Comparison of ENCODE assay signal across 11 cellular contexts in the genomic region with DNA sequence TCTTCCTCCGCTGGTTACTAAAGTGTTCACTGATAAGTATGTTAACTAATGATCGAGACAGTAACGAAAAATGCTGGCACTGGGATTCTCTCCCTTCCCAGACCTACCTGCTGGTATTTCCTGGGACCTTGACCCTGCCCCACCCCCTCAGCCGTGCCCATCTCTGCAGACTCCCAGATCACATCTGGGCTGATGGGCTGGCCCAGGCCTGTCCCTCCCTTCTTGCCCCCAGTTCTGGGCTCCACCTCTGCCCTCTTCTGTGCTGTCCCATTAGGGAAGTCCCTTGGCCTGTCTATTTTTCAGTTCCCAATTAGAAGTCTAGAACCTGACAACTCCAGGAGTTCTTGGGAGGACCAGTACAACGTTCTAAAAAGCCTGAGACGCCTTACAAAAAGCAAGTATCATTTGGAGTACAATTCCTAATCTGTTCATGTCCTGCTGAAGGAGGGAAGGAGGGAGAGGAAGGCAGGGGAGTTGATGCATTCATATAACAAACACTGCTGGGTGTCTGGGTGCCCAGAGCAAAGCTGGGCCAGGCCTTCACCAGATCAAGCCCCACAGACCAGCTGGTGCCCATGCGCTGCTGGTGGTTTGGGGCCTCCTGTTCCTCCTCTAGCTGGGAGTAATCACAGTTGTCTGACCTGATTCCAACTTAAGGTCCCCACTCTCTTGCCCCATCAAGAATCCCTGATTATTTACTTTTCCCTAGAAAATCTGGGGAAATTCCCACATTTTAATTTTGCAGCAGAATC. TPM values are rescaled to one million over a fixed set of nuclear protein-coding genes. Genes with fewer than 3 reads are reported as not detected.
DNase-seq lines count a peak whose midpoint lies in the region; ATAC-seq lines count a peak whose summit lies in the region.
"Had no signal": no experiment of that assay in that cellular context is flagged by ENCODE, and none has a peak within 500 bp of the region (broad histone marks: within the 10 kb centered on the region; RNA-seq: fewer than 3 reads in every experiment).

No MANE protein-coding gene starts in this region.

- ATAC-seq in stimulated activated naive CD8-positive, alpha-beta T cell treated with anti-CD3 and anti-CD28 coated beads, Interleukin-15, amount 100 ng/mL, for 72 hours, result no peak
- ATAC-seq in activated T-helper 17 cell treated with anti-CD3 and anti-CD28 coated beads, Interleukin-2, amount 50 U/mL, for 72 hours (replicated peaks), result no peak
- ATAC-seq in GM19463 (IDR thresholded peaks at IDR 0.05; ENCODE audit: unreplicated experiment), result no peak

- H3K9me3 Mint-ChIP-seq in stimulated activated naive CD8-positive, alpha-beta T cell treated with anti-CD3 and anti-CD28 coated beads, Interleukin-15, Interleukin-2, amounts not matched to agents 100 ng/mL and 50 ng/mL, for 24 hours, result no peaks in the 10 kb centered on the region
- H3K9me3 Mint-ChIP-seq in stimulated activated naive CD8-positive, alpha-beta T cell treated with anti-CD3 and anti-CD28 coated beads, Interleukin-15, amount 100 ng/mL, for 72 hours, result no peaks in the 10 kb centered on the region
- H3K9me3 Mint-ChIP-seq in activated T-helper 17 cell treated with anti-CD3 and anti-CD28 coated beads, Interleukin-2, amount 50 U/mL, for 72 hours, result no peaks in the 10 kb centered on the region
- H3K9me3 Mint-ChIP-seq: GM23338 had no signal

- H3K4me3 Mint-ChIP-seq in stimulated activated naive CD8-positive, alpha-beta T cell treated with anti-CD3 and anti-CD28 coated beads, Interleukin-15, Interleukin-2, amounts not matched to agents 100 ng/mL and 50 ng/mL, for 24 hours, result no peak overlapping the region
- H3K4me3 Mint-ChIP-seq in stimulated activated naive CD8-positive, alpha-beta T cell treated with anti-CD3 and anti-CD28 coated beads, Interleukin-15, amount 100 ng/mL, for 72 hours, result peak overlapping the region in 1 of 2 donors; percentile 10
- H3K4me3 Mint-ChIP-seq in activated T-helper 17 cell treated with anti-CD3 and anti-CD28 coated beads, Interleukin-2, amount 50 U/mL, for 72 hours, result peak overlapping the region; percentile 15
- H3K4me3 Mint-ChIP-seq: GM23338 had no signal

- H3K4me1 Mint-ChIP-seq in stimulated activated naive CD8-positive, alpha-beta T cell treated with anti-CD3 and anti-CD28 coated beads, Interleukin-15, Interleukin-2, amounts not matched to agents 100 ng/mL and 50 ng/mL, for 24 hours (ENCODE audit: low read depth), result peaks cover 20% of the 10 kb centered on the region
- peaks cover 25% of the 10 kb centered on the region for H3K4me1 Mint-ChIP-seq in stimulated activated naive CD8-positive, alpha-beta T cell treated with anti-CD3 and anti-CD28 coated beads, Interleukin-15, amount 100 ng/mL, for 72 hours
- peaks cover 17% of the 10 kb centered on the region for H3K4me1 Mint-ChIP-seq in activated T-helper 17 cell treated with anti-CD3 and anti-CD28 coated beads, Interleukin-2, amount 50 U/mL, for 72 hours

- intact Hi-C loops in posterior cingulate gyrus (cut with DNase I), result no loop called here

- no peaks in the 10 kb centered on the region for H3K36me3 Mint-ChIP-seq in stimulated activated naive CD8-positive, alpha-beta T cell treated with anti-CD3 and anti-CD28 coated beads, Interleukin-15, Interleukin-2, amounts not matched to agents 100 ng/mL and 50 ng/mL, for 24 hours (ENCODE audit: low read depth)
- no peaks in the 10 kb centered on the region for H3K36me3 Mint-ChIP-seq in activated T-helper 17 cell treated with anti-CD3 and anti-CD28 coated beads, Interleukin-2, amount 50 U/mL, for 72 hours (ENCODE audit: low read depth)

- H3K27ac Mint-ChIP-seq in stimulated activated naive CD8-positive, alpha-beta T cell treated with anti-CD3 and anti-CD28 coated beads, Interleukin-15, Interleukin-2, amounts not matched to agents 100 ng/mL and 50 ng/mL, for 24 hours, result peak overlapping the region; percentile 29
- peak overlapping the region in 1 of 2 donors; percentile 71 for H3K27ac Mint-ChIP-seq in stimulated activated naive CD8-positive, alpha-beta T cell treated with anti-CD3 and anti-CD28 coated beads, Interleukin-15, amount 100 ng/mL, for 72 hours
- H3K27ac Mint-ChIP-seq in activated T-helper 17 cell treated with anti-CD3 and anti-CD28 coated beads, Interleukin-2, amount 50 U/mL, for 72 hours, result peak overlapping the region; percentile 63
- H3K27ac Mint-ChIP-seq: GM23338 had no signal

- DNase-seq in stimulated activated naive CD8-positive, alpha-beta T cell treated with anti-CD3 and anti-CD28 coated beads, Interleukin-15, amount 100 ng/mL, for 72 hours, result no peak
- peak; percentile 46 for DNase-seq in myocyte (ENCODE audit: low read depth)
- no peak for DNase-seq in NCI-H2081 treated with DMSO at 0.1 percent for 48 hours (lab: John Stamatoyannopoulos, UW)
- no peak for DNase-seq in COLO668 (lab: John Stamatoyannopoulos, UW; ENCODE audit: unreplicated experiment)
- DNase-seq in posterior cingulate gyrus, result no peak
- DNase-seq: COR-L47; effector memory CD4-positive, alpha-beta T cell had no signal

- no peaks in the 10 kb centered on the region for H3K27me3 Mint-ChIP-seq in stimulated activated naive CD8-positive, alpha-beta T cell treated with anti-CD3 and anti-CD28 coated beads, Interleukin-15, Interleukin-2, amounts not matched to agents 100 ng/mL and 50 ng/mL, for 24 hours
- H3K27me3 Mint-ChIP-seq in stimulated activated naive CD8-positive, alpha-beta T cell treated with anti-CD3 and anti-CD28 coated beads, Interleukin-15, amount 100 ng/mL, for 72 hours, result peaks cover under 1% of the 10 kb centered on the region
- H3K27me3 Mint-ChIP-seq in activated T-helper 17 cell treated with anti-CD3 and anti-CD28 coated beads, Interleukin-2, amount 50 U/mL, for 72 hours, result no peaks in the 10 kb centered on the region

RNA-seq across cellular contexts. Expression of gene NEURL1B, which starts 47.1 kb away (rescaled TPM):
- total RNA-seq in activated T-helper 17 cell treated with anti-CD3 and anti-CD28 coated beads, Interleukin-2, amount 50 U/mL, for 72 hours, result 1 to 10 TPM in 1 of 2 donors, under 1 TPM in 1; 0.52 to 1.2 TPM
- total RNA-seq in myocyte, result 2.7 and 3.8 TPM in 2 replicates
- polyA plus RNA-seq in myocyte (2012), result 0.79 TPM
